ENCODE assay signal across 22 cellular contexts in the genomic region with DNA sequence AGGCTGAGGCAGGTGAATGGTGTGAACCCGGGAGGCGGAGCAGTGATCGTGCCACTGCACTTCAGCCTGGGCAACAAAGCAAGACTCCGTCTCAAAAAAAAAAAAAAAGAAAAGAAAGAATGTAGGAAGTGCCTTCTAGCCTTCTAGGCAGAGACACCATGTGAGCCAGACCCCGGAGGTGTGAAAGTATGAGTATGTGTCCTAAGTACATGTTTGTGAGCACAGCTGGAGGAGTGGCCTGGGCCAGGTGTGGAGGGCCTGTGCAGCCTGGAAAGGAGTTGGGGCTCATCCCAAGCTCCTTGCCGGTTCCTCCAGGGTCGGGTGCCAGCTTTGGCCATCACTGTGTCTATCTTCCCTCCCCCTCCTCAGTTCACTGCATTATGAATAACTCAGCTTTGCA. TPM values are rescaled to one million over a fixed set of nuclear protein-coding genes. Genes with fewer than 3 reads are reported as not detected.
DNase-seq lines count a peak whose midpoint lies in the region; ATAC-seq and TF ChIP-seq lines count a peak whose summit lies in the region.
"Had no signal": no experiment of that assay in that cellular context is flagged by ENCODE, and none has a peak within 500 bp of the region (broad histone marks: within the 10 kb centered on the region; RNA-seq: fewer than 3 reads in every experiment).

No MANE protein-coding gene starts in this region.

- H3K14ac ChIP-seq in mesenchymal stem cell (ENCODE audit: low read length in 2 of 2) = no peak overlapping the region

- H2BK15ac ChIP-seq in mesenchymal stem cell (ENCODE audit: low read depth, poor library complexity, severe bottlenecking) = no peak overlapping the region

- H3K4ac ChIP-seq in mesenchymal stem cell (ENCODE audit: low read depth in 1 of 2, low read length in 2 of 2) = no peak overlapping the region

- no peak for TF ChIP-seq POLR2A in spleen (IDR thresholded peaks at IDR 0.05)

- no peaks in the 10 kb centered on the region for H3K9me3 Mint-ChIP-seq in activated T-helper 17 cell treated with anti-CD3 and anti-CD28 coated beads, Interleukin-2, amount 50 U/mL, for 72 hours
- H3K9me3 Mint-ChIP-seq: activated CD4-positive, alpha-beta T cell treated with anti-CD3 and anti-CD28 coated beads, Interleukin-2, amount 10 ng/mL, durations not matched to agents 24 days and 14 days; stimulated activated memory B cell treated with anti-CD40 and anti-IgM and Interleukin-4, amounts not matched to agents 10 μg/mL and 1 μg/mL and 100 μg/mL, for 72 hours had no signal

- H3K9me3 ChIP-seq in left ventricle myocardium inferior (replicated peaks) = no peaks in the 10 kb centered on the region
- no peaks in the 10 kb centered on the region for H3K9me3 ChIP-seq in right atrium auricular region
- H3K9me3 ChIP-seq in mesenchymal stem cell (ENCODE audit: control insufficient read depth, low read length) = no peaks in the 10 kb centered on the region
- no peaks in the 10 kb centered on the region for H3K9me3 ChIP-seq in spleen

- TF ChIP-seq CTCF in left ventricle myocardium inferior (IDR thresholded peaks at IDR 0.05; ENCODE audit: borderline replicate concordance) (no peak), right atrium auricular region (IDR thresholded peaks at IDR 0.05) (no peak), spleen (IDR thresholded peaks at IDR 0.05 in 8 of 11, conservative IDR thresholded peaks at IDR 0.05 in 3 of 11) (no peak)

- H2BK5ac ChIP-seq in mesenchymal stem cell (ENCODE audit: low read depth, low read length, poor library complexity, severe bottlenecking) = no peak overlapping the region

- H2AK5ac ChIP-seq in mesenchymal stem cell (ENCODE audit: low read length, severe bottlenecking) = no peak overlapping the region

- peak overlapping the region; percentile 71 for H4K8ac ChIP-seq in mesenchymal stem cell (ENCODE audit: low read length)

- H2BK12ac ChIP-seq in mesenchymal stem cell (ENCODE audit: low read length in 2 of 2) = no peak overlapping the region

- intact Hi-C loops in left ventricle myocardium inferior (cut with micrococcal nuclease) = no loop called here
- intact Hi-C loops in spleen (cut with DNase I; ENCODE audit: low total_unique reads) = no loop called here

- no peak overlapping the region for H4K91ac ChIP-seq in mesenchymal stem cell (ENCODE audit: low read length)

- no peaks in the 10 kb centered on the region for H3K36me3 ChIP-seq in left ventricle myocardium inferior
- no peaks in the 10 kb centered on the region for H3K36me3 ChIP-seq in right atrium auricular region
- no peaks in the 10 kb centered on the region for H3K36me3 ChIP-seq in mesenchymal stem cell (ENCODE audit: control insufficient read depth in 1 of 2, insufficient read depth in 2 of 2, low read depth in 1 of 2, low read length in 2 of 2)
- no peaks in the 10 kb centered on the region for H3K36me3 ChIP-seq in spleen

- peak overlapping the region; percentile 39 for H3K27ac ChIP-seq in left ventricle myocardium inferior (replicated peaks)
- H3K27ac ChIP-seq in right atrium auricular region = peak overlapping the region in 1 of 2 donors; percentile 50
- no peak overlapping the region for H3K27ac ChIP-seq in mesenchymal stem cell (ENCODE audit: low read length, poor library complexity, severe bottlenecking)
- H3K27ac ChIP-seq in spleen = peak overlapping the region in 3 of 8 donors; percentile 9 to 80 (median 80)
- H3K27ac ChIP-seq: SK-N-MC had no signal

- H3K27me3 ChIP-seq in left ventricle myocardium inferior (ENCODE audit: low read depth) = no peaks in the 10 kb centered on the region
- H3K27me3 ChIP-seq in right atrium auricular region = no peaks in the 10 kb centered on the region
- H3K27me3 ChIP-seq in mesenchymal stem cell (ENCODE audit: control insufficient read depth in 1 of 2, insufficient read depth in 1 of 2, low read length in 2 of 2) = no peaks in the 10 kb centered on the region
- H3K27me3 ChIP-seq in spleen (replicated peaks in 1 of 7) = no peaks in the 10 kb centered on the region

- H3K18ac ChIP-seq in mesenchymal stem cell (ENCODE audit: low read depth in 1 of 2, low read length in 2 of 2) = no peak overlapping the region

- H3K23ac ChIP-seq in mesenchymal stem cell (ENCODE audit: low read length in 2 of 2) = no peak overlapping the region

- DNase-seq in left ventricle myocardium inferior (no peak), right atrium auricular region (ENCODE audit: low spot score) (no peak), mesenchymal stem cell (no peak), spleen (peak; percentile 36), anterior cingulate cortex (lab: John Stamatoyannopoulos, UW) (no peak)
- DNase-seq: activated CD4-positive, alpha-beta T cell treated with anti-CD3 and anti-CD28 coated beads, Interleukin-2, amount 10 ng/mL, durations not matched to agents 24 days and 14 days; activated naive CD4-positive, alpha-beta T cell treated with Interleukin-2 at 50 U/mL for 16 hours; activated T-cell treated with anti-CD3 and anti-CD28 coated beads, Interleukin-2, amount 50 U/mL, for 48 hours; Kasumi-1; NCI-H1048; NCI-H187; NCI-H69; retina; stimulated activated CD4-positive, alpha-beta T cell treated with anti-CD3 and anti-CD28 coated beads, Interleukin-2, amount 100 ng/mL, for 48 hours; T-helper 17 cell had no signal

- H3K4me3 ChIP-seq in left ventricle myocardium inferior (no peak overlapping the region), right atrium auricular region (no peak overlapping the region), mesenchymal stem cell (ENCODE audit: insufficient read depth in 1 of 2, low read depth in 1 of 2, low read length in 2 of 2) (no peak overlapping the region), spleen (no peak overlapping the region)
- H3K4me3 ChIP-seq: coronary artery, lung, SK-N-MC had no signal

- H3K4me1 ChIP-seq in left ventricle myocardium inferior (peaks cover 100% of the 10 kb centered on the region), right atrium auricular region (peaks cover 0 to 75% of the 10 kb centered on the region in 2 donors), mesenchymal stem cell (ENCODE audit: control insufficient read depth, insufficient read depth, low read depth, low read length) (peaks cover 11% of the 10 kb centered on the region), spleen (peaks cover 0 to 63% (median 10%) of the 10 kb centered on the region in 6 donors)

- no peaks in the 10 kb centered on the region for H3K36me3 Mint-ChIP-seq in activated T-helper 17 cell treated with anti-CD3 and anti-CD28 coated beads, Interleukin-2, amount 50 U/mL, for 72 hours (ENCODE audit: low read depth)
- H3K36me3 Mint-ChIP-seq: stimulated activated memory B cell treated with anti-CD40 and anti-IgM and Interleukin-4, amounts not matched to agents 10 μg/mL and 1 μg/mL and 100 μg/mL, for 72 hours had no signal

- H3K4me2 ChIP-seq in mesenchymal stem cell (ENCODE audit: low read length, poor library complexity, severe bottlenecking) = no peak overlapping the region

- H3K9ac ChIP-seq in mesenchymal stem cell (ENCODE audit: low read length) = no peak overlapping the region

- ATAC-seq in GM18870 (IDR thresholded peaks at IDR 0.05; ENCODE audit: unreplicated experiment) (no peak), GM21737 (IDR thresholded peaks at IDR 0.05; ENCODE audit: unreplicated experiment) (no peak)
- no peak for ATAC-seq in activated T-helper 17 cell treated with anti-CD3 and anti-CD28 coated beads, Interleukin-2, amount 50 U/mL, for 72 hours (replicated peaks)
- ATAC-seq: stimulated activated memory B cell treated with anti-CD40 and anti-IgM and Interleukin-4, amounts not matched to agents 10 μg/mL and 1 μg/mL and 100 μg/mL, for 72 hours; T-helper 17 cell had no signal

- no peaks in the 10 kb centered on the region for H3K4me1 Mint-ChIP-seq in activated T-helper 17 cell treated with anti-CD3 and anti-CD28 coated beads, Interleukin-2, amount 50 U/mL, for 72 hours
- H3K4me1 Mint-ChIP-seq: activated CD4-positive, alpha-beta T cell treated with anti-CD3 and anti-CD28 coated beads, Interleukin-2, amount 10 ng/mL, durations not matched to agents 24 days and 14 days; stimulated activated memory B cell treated with anti-CD40 and anti-IgM and Interleukin-4, amounts not matched to agents 10 μg/mL and 1 μg/mL and 100 μg/mL, for 72 hours had no signal

- H3K79me1 ChIP-seq in mesenchymal stem cell (replicated peaks; ENCODE audit: low read length, poor library complexity, severe bottlenecking) = peaks cover 4% of the 10 kb centered on the region

- no peak overlapping the region for H2BK120ac ChIP-seq in mesenchymal stem cell (ENCODE audit: low read depth, low read length)

- no peak overlapping the region for H3K27ac Mint-ChIP-seq in activated T-helper 17 cell treated with anti-CD3 and anti-CD28 coated beads, Interleukin-2, amount 50 U/mL, for 72 hours
- H3K27ac Mint-ChIP-seq: activated CD4-positive, alpha-beta T cell treated with anti-CD3 and anti-CD28 coated beads, Interleukin-2, amount 10 ng/mL, durations not matched to agents 24 days and 14 days; stimulated activated memory B cell treated with anti-CD40 and anti-IgM and Interleukin-4, amounts not matched to agents 10 μg/mL and 1 μg/mL and 100 μg/mL, for 72 hours; T-helper 17 cell had no signal

- no peak overlapping the region for H2AFZ ChIP-seq in mesenchymal stem cell (ENCODE audit: low read depth, low read length)

- H3K27me3 Mint-ChIP-seq in activated T-helper 17 cell treated with anti-CD3 and anti-CD28 coated beads, Interleukin-2, amount 50 U/mL, for 72 hours = peaks cover 4% of the 10 kb centered on the region

- WGBS in mesenchymal stem cell = 97% methylated on average over 7 of the region's 7 CpGs
- 69 to 92% (median 80%) methylated on average over 7 of the region's 7 CpGs for WGBS in spleen, 5 donors

- H3K4me3 Mint-ChIP-seq in activated T-helper 17 cell treated with anti-CD3 and anti-CD28 coated beads, Interleukin-2, amount 50 U/mL, for 72 hours = no peak overlapping the region
- H3K4me3 Mint-ChIP-seq: activated CD4-positive, alpha-beta T cell treated with anti-CD3 and anti-CD28 coated beads, Interleukin-2, amount 10 ng/mL, durations not matched to agents 24 days and 14 days; stimulated activated memory B cell treated with anti-CD40 and anti-IgM and Interleukin-4, amounts not matched to agents 10 μg/mL and 1 μg/mL and 100 μg/mL, for 72 hours; T-helper 17 cell had no signal

RNA-seq across cellular contexts. Expression of a gene that starts 13.0 kb away (rescaled TPM):
- total RNA-seq in left ventricle myocardium inferior (13.1 TPM), right atrium auricular region (1 to 10 TPM; 7.9 to 8.6 TPM), spleen (10 to 100 TPM; 12.8 to 28.7 (median 19.2) TPM)
- polyA plus RNA-seq in mesenchymal stem cell (2013, experiment 1 of 2) = 5.9 TPM
- 5.8 TPM for polyA plus RNA-seq in mesenchymal stem cell (2013, experiment 2 of 2)
- polyA plus RNA-seq in spleen = 1 to 10 TPM; 2.0 to 9.6 (median 2.2) TPM
- total RNA-seq in activated T-helper 17 cell treated with anti-CD3 and anti-CD28 coated beads, Interleukin-2, amount 50 U/mL, for 72 hours = 1 to 10 TPM in 1 of 2 donors, under 1 TPM in 1; 0.35 to 4.1 TPM
- total RNA-seq: activated CD4-positive, alpha-beta T cell treated with anti-CD3 and anti-CD28 coated beads, Interleukin-2, amount 10 ng/mL, durations not matched to agents 24 days and 14 days had no signal
